15 cellular contexts compared by ENCODE assay signal in genomic region chr6:122736166-122736565, GRCh38. TPM values are rescaled to one million over a fixed set of nuclear protein-coding genes. Genes with fewer than 3 reads are reported as not detected.
DNase-seq lines count a peak whose midpoint lies in the region; ATAC-seq and TF ChIP-seq lines count a peak whose summit lies in the region.
"Had no signal": no experiment of that assay in that cellular context is flagged by ENCODE, and none has a peak within 500 bp of the region (broad histone marks: within the 10 kb centered on the region; RNA-seq: fewer than 3 reads in every experiment).

No MANE protein-coding gene starts in this region.

- H3K36me3 ChIP-seq in neural progenitor cell, result no peaks in the 10 kb centered on the region
- H3K36me3 ChIP-seq: neutrophil had no signal

- no peaks in the 10 kb centered on the region for H3K27me3 ChIP-seq in neural progenitor cell

- H3K36me3 Mint-ChIP-seq in neural progenitor cell, result no peaks in the 10 kb centered on the region
- H3K36me3 Mint-ChIP-seq: CD14-positive monocyte had no signal

- H3K4me1 ChIP-seq in neural progenitor cell, result peaks cover 18% of the 10 kb centered on the region

- H3K27ac ChIP-seq in RWPE1, result no peak overlapping the region
- H3K27ac ChIP-seq in neural progenitor cell, result no peak overlapping the region
- H3K27ac ChIP-seq: neutrophil had no signal

- no peaks in the 10 kb centered on the region for H4K20me1 ChIP-seq in neural progenitor cell (ENCODE audit: low read depth)

- no peaks in the 10 kb centered on the region for H3K9me3 ChIP-seq in neural progenitor cell (ENCODE audit: low read depth)
- H3K9me3 ChIP-seq: neutrophil had no signal

- no peak overlapping the region for H3K4me3 Mint-ChIP-seq in neural progenitor cell
- H3K4me3 Mint-ChIP-seq: activated CD4-positive, alpha-beta memory T cell treated with anti-CD3 and anti-CD28 coated beads, Interleukin-2, amount 10 ng/mL, durations not matched to agents 7 days and 5 days; CD14-positive monocyte; dendritic cell treated with granulocyte-macrophage colony-stimulating factor and Interleukin-4, amounts not matched to agents 40 ng/mL and 50 ng/mL, for 4 days; stimulated activated naive CD8-positive, alpha-beta T cell treated with anti-CD3 and anti-CD28 coated beads, Interleukin-15, Interleukin-2, amounts not matched to agents 100 ng/mL and 50 ng/mL, for 24 hours had no signal

- peak overlapping the region; percentile 62 for H3K27ac Mint-ChIP-seq in neural progenitor cell
- H3K27ac Mint-ChIP-seq: activated CD4-positive, alpha-beta memory T cell treated with anti-CD3 and anti-CD28 coated beads, Interleukin-2, amount 10 ng/mL, durations not matched to agents 7 days and 5 days; CD14-positive monocyte; dendritic cell treated with granulocyte-macrophage colony-stimulating factor and Interleukin-4, amounts not matched to agents 40 ng/mL and 50 ng/mL, for 4 days; stimulated activated naive CD8-positive, alpha-beta T cell treated with anti-CD3 and anti-CD28 coated beads, Interleukin-15, Interleukin-2, amounts not matched to agents 100 ng/mL and 50 ng/mL, for 24 hours had no signal

- H3K27me3 Mint-ChIP-seq in neural progenitor cell (ENCODE audit: insufficient read depth, low read depth), result peaks cover 5% of the 10 kb centered on the region

- no peak for ATAC-seq in HG02763 (IDR thresholded peaks at IDR 0.05; ENCODE audit: unreplicated experiment)

- no peak for TF ChIP-seq POLR2A in lower leg skin (IDR thresholded peaks at IDR 0.05)

- CTCF ChIA-PET in HEK293T (lab: Yijun Ruan, JAX), result no interaction called here
- CTCF ChIA-PET in RWPE1 (lab: Yijun Ruan, JAX), result no interaction called here

- POLR2A ChIA-PET in HEK293T (lab: Yijun Ruan, JAX), result interaction anchor here (0.5 to 1.0 kb wide), 2 partner anchors 133 to 337 kb away, joined by 3 read pairs; partner anchors contain the start of gene HSF2
- POLR2A ChIA-PET in RWPE1 (lab: Yijun Ruan, JAX; ENCODE audit: low non-redundant PET), result no interaction called here

- no peak overlapping the region for H3K4me2 ChIP-seq in neural progenitor cell

- H2AFZ ChIP-seq in neural progenitor cell (replicated peaks), result no peak overlapping the region

- WGBS in lower leg skin, 2 donors, result 38 to 43% methylated on average over 4 of the region's 4 CpGs

- DNase-seq in HEK293T (ENCODE audit: extremely low spot score) (peak; percentile 24), NCI-H2029 treated with DMSO at 0.1 percent for 48 hours (lab: John Stamatoyannopoulos, UW) (peak; percentile 91), RWPE1 (ENCODE audit: low spot score) (peak; percentile 51), neural progenitor cell (ENCODE audit: low spot score) (no peak), SW 1271 (lab: John Stamatoyannopoulos, UW) (no peak), lower leg skin (ENCODE audit: low spot score in 2 of 2) (no peak)
- DNase-seq: activated CD4-positive, alpha-beta memory T cell treated with anti-CD3 and anti-CD28 coated beads, Interleukin-2, amount 10 ng/mL, durations not matched to agents 7 days and 5 days; activated effector memory CD4-positive, alpha-beta T cell treated with Interleukin-2 at 50 U/mL for 16 hours; NCI-H226 had no signal

- peaks cover under 1% of the 10 kb centered on the region for H3K9me3 Mint-ChIP-seq in neural progenitor cell
- H3K9me3 Mint-ChIP-seq: activated CD4-positive, alpha-beta memory T cell treated with anti-CD3 and anti-CD28 coated beads, Interleukin-2, amount 10 ng/mL, durations not matched to agents 7 days and 5 days; CD14-positive monocyte; dendritic cell treated with granulocyte-macrophage colony-stimulating factor and Interleukin-4, amounts not matched to agents 40 ng/mL and 50 ng/mL, for 4 days; stimulated activated naive CD8-positive, alpha-beta T cell treated with anti-CD3 and anti-CD28 coated beads, Interleukin-15, Interleukin-2, amounts not matched to agents 100 ng/mL and 50 ng/mL, for 24 hours had no signal

- no peak for TF ChIP-seq CTCF in RWPE1 (conservative IDR thresholded peaks at IDR 0.05; ENCODE audit: low read depth)
- TF ChIP-seq CTCF in neural progenitor cell (IDR thresholded peaks at IDR 0.05), result no peak
- TF ChIP-seq CTCF in lower leg skin (IDR thresholded peaks at IDR 0.05), result no peak

- H3K79me2 ChIP-seq in neural progenitor cell (ENCODE audit: low read depth), result no peaks in the 10 kb centered on the region

- no peak overlapping the region for H3K9ac ChIP-seq in neural progenitor cell

- intact Hi-C loops in lower leg skin (cut with DNase I; ENCODE audit: low total_unique reads), result no loop called here

- H3K4me3 ChIP-seq in neural progenitor cell, result no peak overlapping the region
- H3K4me3 ChIP-seq in lower leg skin (ENCODE audit: low read depth, poor library complexity, severe bottlenecking), result no peak overlapping the region

- peaks cover 19% of the 10 kb centered on the region for H3K4me1 Mint-ChIP-seq in neural progenitor cell
- H3K4me1 Mint-ChIP-seq: activated CD4-positive, alpha-beta memory T cell treated with anti-CD3 and anti-CD28 coated beads, Interleukin-2, amount 10 ng/mL, durations not matched to agents 7 days and 5 days had no signal

- peaks cover 5% of the 10 kb centered on the region for H3F3A ChIP-seq in neural progenitor cell (ENCODE audit: low read depth)

TF ChIP-seq in HEK293T, 16 proteins besides CTCF, POLR2A, EP300 and RAD21:
- TF ChIP-seq PKNOX1 (IDR thresholded peaks at IDR 0.05) (peak; percentile 13; the same call in 1 of the 2 replicates), ELF4 (IDR thresholded peaks at IDR 0.05) (no peak)

RNA-seq across cellular contexts. Expression of gene FABP7, which starts 43.4 kb away (rescaled TPM):
- total RNA-seq in neural progenitor cell (ENCODE audit: low replicate concordance), result 37.3 and 58.2 TPM in 2 replicates
- 10 to 100 TPM; 22.4 to 78.8 (median 43.2) TPM for total RNA-seq in lower leg skin
- total RNA-seq: activated CD4-positive, alpha-beta memory T cell treated with anti-CD3 and anti-CD28 coated beads, Interleukin-2, amount 10 ng/mL, durations not matched to agents 7 days and 5 days; lung microvascular endothelial cell had no signal

RNA-seq across cellular contexts. Expression of gene SMPDL3A, which starts 52.9 kb away (rescaled TPM):
- 1.2 and 2.0 TPM in 2 replicates for total RNA-seq in neural progenitor cell (ENCODE audit: low replicate concordance)
- total RNA-seq in lower leg skin, result 100 to 1,000 TPM; 109 to 120 (median 113) TPM

Comparison
In these comparisons a context has a peak if more than half of its experiments do, and no peak if none do; other contexts are left out.
1. DNase-seq: peak in HEK293T (single experiment), NCI-H2029 treated with DMSO at 0.1 percent for 48 hours (single experiment) and RWPE1 (single experiment); none in neural progenitor cell (single experiment), SW 1271 (0 of 2) and lower leg skin (0 of 2).
2. RNA of gene SMPDL3A, which starts 52.9 kb away (total RNA-seq): 109 to 120 TPM in lower leg skin; 1.2 to 2.0 TPM in neural progenitor cell; every median in the first group is over 10 times any median in the second.